Comparison of ENCODE assay signal across 9 cellular contexts in the genomic region with DNA sequence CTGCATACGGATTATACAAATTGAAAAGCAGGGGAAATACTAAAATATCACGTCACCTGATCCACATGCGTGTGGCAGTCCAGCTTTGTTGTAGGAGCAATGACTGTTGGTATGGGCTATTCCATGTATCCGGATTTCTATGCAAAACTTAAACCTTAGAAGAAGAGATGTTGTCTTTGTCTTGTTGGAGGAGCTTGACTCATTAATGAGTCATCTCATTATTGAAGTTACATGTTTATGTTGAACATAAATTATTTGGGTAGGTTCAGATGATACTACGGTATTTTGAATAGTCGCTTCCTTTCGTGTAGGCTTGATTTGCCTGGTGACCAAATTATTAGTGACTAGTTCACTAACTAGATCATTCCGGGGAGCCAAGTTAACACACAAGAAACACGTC. TPM values are rescaled to one million over a fixed set of nuclear protein-coding genes. Genes with fewer than 3 reads are reported as not detected.
A peak's percentile ranks its signal among the peaks of the same experiment; 100 is the strongest.
DNase-seq lines count a peak whose midpoint lies in the region; ATAC-seq and TF ChIP-seq lines count a peak whose summit lies in the region.
"Had no signal": no experiment of that assay in that cellular context is flagged by ENCODE, and none has a peak within 500 bp of the region (broad histone marks: within the 10 kb centered on the region; RNA-seq: fewer than 3 reads in every experiment).

No MANE protein-coding gene starts in this region.

- H2BK120ac ChIP-seq in IMR-90 (ENCODE audit: low read depth, low read length) = no peak overlapping the region

- H3K4me3 Mint-ChIP-seq in activated naive CD8-positive, alpha-beta T cell treated with anti-CD3 and anti-CD28 coated beads, Interleukin-2, amount 50 U/mL, for 24 hours = peak overlapping the region; percentile 93
- H3K4me3 Mint-ChIP-seq in naive thymus-derived CD8-positive, alpha-beta T cell = peak overlapping the region; percentile 65 to 97 (median 94)
- no peak overlapping the region for H3K4me3 Mint-ChIP-seq in osteocyte (ENCODE audit: unreplicated experiment)

- DNase-seq in Caki2 (ENCODE audit: low read depth) (peak; percentile 13), IMR-90 (peak; percentile 65), NCI-H2107 treated with DMSO at 0.1 percent for 48 hours (lab: John Stamatoyannopoulos, UW; ENCODE audit: unreplicated experiment) (no peak), GM19238 (ENCODE audit: insufficient read length, low spot score) (no peak), osteocyte (ENCODE audit: extremely low spot score, unreplicated experiment) (no peak)
- DNase-seq in activated naive CD8-positive, alpha-beta T cell treated with anti-CD3 and anti-CD28 coated beads, Interleukin-2, amount 50 U/mL, for 24 hours = no peak
- no peak for DNase-seq in naive thymus-derived CD8-positive, alpha-beta T cell
- no peak for DNase-seq in stimulated activated CD4-positive, alpha-beta T cell treated with anti-CD3 and anti-CD28 coated beads, Interleukin-2, amount 100 ng/mL, for 24 hours

- H3K36me3 ChIP-seq in IMR-90 (ENCODE audit: control insufficient read depth, insufficient read depth, low read length) = peaks cover 4% of the 10 kb centered on the region; the same call in 1 of the 2 replicates
- H3K36me3 ChIP-seq: ovary had no signal

- no peak overlapping the region for H2AK5ac ChIP-seq in IMR-90 (ENCODE audit: low read depth, low read length)

- no peak overlapping the region for H4K5ac ChIP-seq in IMR-90 (ENCODE audit: low read depth, low read length)

- in situ Hi-C loops in Caki2 (cut with HindIII; ENCODE audit: low pct_unique_long_range_greater_than_20kb, low sequenced_read_pairs) = no loop called here
- in situ Hi-C loops in IMR-90 (cut with MboI; ENCODE audit: low sequenced_read_pairs) = no loop called here

- H3K56ac ChIP-seq in IMR-90 (ENCODE audit: extremely low read depth, insufficient read depth, low read length) = no peak overlapping the region

- no peak overlapping the region for H3K27ac Mint-ChIP-seq in activated naive CD8-positive, alpha-beta T cell treated with anti-CD3 and anti-CD28 coated beads, Interleukin-2, amount 50 U/mL, for 24 hours
- H3K27ac Mint-ChIP-seq in naive thymus-derived CD8-positive, alpha-beta T cell = peak overlapping the region in 4 of 10 donors; percentile 22 to 93 (median 60)
- H3K27ac Mint-ChIP-seq in osteocyte (ENCODE audit: unreplicated experiment) = no peak overlapping the region

- H4K8ac ChIP-seq in IMR-90 (ENCODE audit: low read depth in 2 of 2, low read length in 2 of 2) = no peak overlapping the region

- no peak overlapping the region for H2BK20ac ChIP-seq in IMR-90 (ENCODE audit: low read depth, low read length)

- dilution Hi-C loops in IMR-90 (cut with HindIII; ENCODE audit: low sequenced_read_pairs, unreplicated experiment) = no loop called here

- H3K4me2 ChIP-seq in IMR-90 (ENCODE audit: low read depth, low read length) = peak overlapping the region; percentile 26; the same call in 1 of the 2 replicates

- WGBS in IMR-90 (ENCODE audit: extremely low coverage in 2 of 2, insufficient read length in 1 of 2), 2 experiments = 80% methylated on average over 2 of the region's 9 CpGs; no CpG with 5 or more reads in 1 of the 2 experiments

- no peaks in the 10 kb centered on the region for H4K20me1 ChIP-seq in IMR-90 (ENCODE audit: insufficient read depth, low read length)

- intact Hi-C loops in IMR-90 (cut with micrococcal nuclease) = loop anchor here (1.0 to 10.0 kb wide), 3 partner anchors 94 to 372 kb away; partner anchors contain the start of genes KCNC1 and SERGEF

- no peak overlapping the region for H3K4ac ChIP-seq in IMR-90 (ENCODE audit: low read depth, low read length)

- H2BK15ac ChIP-seq in IMR-90 (ENCODE audit: low read depth, low read length) = no peak overlapping the region

- CTCF ChIA-PET in IMR-90 (lab: Yijun Ruan, JAX) = interaction anchor here (0.8 to 1.8 kb wide), 7 partner anchors 8 to 400 kb away, joined by 3 to 13 read pairs (median 4); no protein-coding TSS in a partner anchor

- H3K27me3 Mint-ChIP-seq in activated naive CD8-positive, alpha-beta T cell treated with anti-CD3 and anti-CD28 coated beads, Interleukin-2, amount 50 U/mL, for 24 hours = peaks cover 11% of the 10 kb centered on the region
- peaks cover 4 to 17% (median 13%) of the 10 kb centered on the region in 5 donors for H3K27me3 Mint-ChIP-seq in naive thymus-derived CD8-positive, alpha-beta T cell
- peaks cover 9% of the 10 kb centered on the region for H3K27me3 Mint-ChIP-seq in osteocyte (ENCODE audit: unreplicated experiment)

- H3K9me3 Mint-ChIP-seq in activated naive CD8-positive, alpha-beta T cell treated with anti-CD3 and anti-CD28 coated beads, Interleukin-2, amount 50 U/mL, for 24 hours = no peaks in the 10 kb centered on the region
- H3K9me3 Mint-ChIP-seq in naive thymus-derived CD8-positive, alpha-beta T cell = no peaks in the 10 kb centered on the region
- H3K9me3 Mint-ChIP-seq in osteocyte (ENCODE audit: unreplicated experiment) = no peaks in the 10 kb centered on the region

- H4K91ac ChIP-seq in IMR-90 (ENCODE audit: insufficient read depth, low read depth, low read length) = no peak overlapping the region

- H3K23ac ChIP-seq in IMR-90 (ENCODE audit: low read depth, low read length) = no peak overlapping the region

- TF ChIP-seq CTCF in IMR-90 (conservative IDR thresholded peaks at IDR 0.05; ENCODE audit: low read depth, low read length) (no peak), osteocyte (IDR thresholded peaks at IDR 0.05) (no peak)

- no peak overlapping the region for H2AK9ac ChIP-seq in IMR-90 (replicated peaks; ENCODE audit: low read depth, low read length, poor library complexity)

- POLR2A ChIA-PET in IMR-90 (lab: Charles Lee; ENCODE audit: unreplicated experiment) = no interaction called here
- POLR2A ChIA-PET in naive thymus-derived CD8-positive, alpha-beta T cell (lab: Charles Lee) = interaction anchor here (1.0 to 1.7 kb wide), 2 partner anchors 94 to 1368 kb away, joined by 3 to 17 read pairs; partner anchors contain the start of gene SERGEF

- H3K36me3 Mint-ChIP-seq in activated naive CD8-positive, alpha-beta T cell treated with anti-CD3 and anti-CD28 coated beads, Interleukin-2, amount 50 U/mL, for 24 hours (ENCODE audit: low read depth) = peaks cover 22% of the 10 kb centered on the region
- H3K36me3 Mint-ChIP-seq in naive thymus-derived CD8-positive, alpha-beta T cell = peaks cover 0 to 17% (median 3%) of the 10 kb centered on the region in 3 donors
- H3K36me3 Mint-ChIP-seq in osteocyte (ENCODE audit: unreplicated experiment) = peaks cover 7% of the 10 kb centered on the region

- no peak for ATAC-seq in IMR-90 (ENCODE audit: low read depth)
- no peak for ATAC-seq in activated naive CD8-positive, alpha-beta T cell treated with anti-CD3 and anti-CD28 coated beads, Interleukin-2, amount 50 U/mL, for 24 hours
- ATAC-seq in naive thymus-derived CD8-positive, alpha-beta T cell = no peak

- peaks cover 4% of the 10 kb centered on the region; the same call in 1 of the 2 replicates for H3K4me1 ChIP-seq in IMR-90 (ENCODE audit: control insufficient read depth, insufficient read depth, low read length)

- peaks cover 26% of the 10 kb centered on the region for H3K4me1 Mint-ChIP-seq in activated naive CD8-positive, alpha-beta T cell treated with anti-CD3 and anti-CD28 coated beads, Interleukin-2, amount 50 U/mL, for 24 hours
- H3K4me1 Mint-ChIP-seq in naive thymus-derived CD8-positive, alpha-beta T cell = peaks cover 11 to 31% (median 18%) of the 10 kb centered on the region in 4 donors
- peaks cover 13% of the 10 kb centered on the region for H3K4me1 Mint-ChIP-seq in osteocyte (ENCODE audit: unreplicated experiment)

- no peaks in the 10 kb centered on the region; the same call in 1 of the 2 replicates for H3K9me1 ChIP-seq in IMR-90 (ENCODE audit: insufficient read depth, low read length)

- no peak overlapping the region for H3K14ac ChIP-seq in IMR-90 (replicated peaks; ENCODE audit: low read depth, low read length)

- peaks cover 20 to 22% of the 10 kb centered on the region in 2 experiments for H3K79me1 ChIP-seq in IMR-90 (ENCODE audit: low read depth in 1 of 2, low read length in 2 of 2)

- no peak for TF ChIP-seq POLR2A in IMR-90 (IDR thresholded peaks at IDR 0.05; ENCODE audit: low read depth, low read length)

- H2AFZ ChIP-seq in IMR-90 (replicated peaks; ENCODE audit: low read length, poor library complexity) = no peak overlapping the region

- H3K9me3 ChIP-seq in IMR-90 (ENCODE audit: control insufficient read depth, insufficient read depth, low read length) = no peaks in the 10 kb centered on the region
- H3K9me3 ChIP-seq: ovary had no signal

- no peak overlapping the region for H3K27ac ChIP-seq in IMR-90 (ENCODE audit: insufficient read depth, low read length)

- BruUV-seq in IMR-90 (replicated peaks; lab: Mats Ljungman, UMichigan) = no TSS peak

- no peak overlapping the region for H3K18ac ChIP-seq in IMR-90 (ENCODE audit: low read depth, low read length)

- no peak overlapping the region for H3K4me3 ChIP-seq in IMR-90 (ENCODE audit: insufficient read depth, low read depth, low read length)

- no peak for TF ChIP-seq RAD21 in IMR-90 (IDR thresholded peaks at IDR 0.05; ENCODE audit: low read length)

- H2BK5ac ChIP-seq in IMR-90 (ENCODE audit: low read depth, low read length, poor library complexity, severe bottlenecking) = no peak overlapping the region

- H3K9ac ChIP-seq in IMR-90 (ENCODE audit: low read depth, low read length) = no peak overlapping the region

- H3K27me3 ChIP-seq in IMR-90 (ENCODE audit: control insufficient read depth, insufficient read depth, low read length) = peaks cover 1% of the 10 kb centered on the region; the same call in 1 of the 2 replicates
- H3K27me3 ChIP-seq: ovary had no signal

TF ChIP-seq in IMR-90, 13 proteins besides CTCF, POLR2A, EP300 and RAD21 (continues in another document):
- TF ChIP-seq RCOR1 (IDR thresholded peaks at IDR 0.05; ENCODE audit: insufficient replicate concordance, low read length) = no peak

RNA-seq across cellular contexts. Expression of gene SAAL1, which starts 0.8 kb away (rescaled TPM):
- total RNA-seq in Caki2 (2014; rRNA removed; shearing (Covaris generic); ENCODE audit: low replicate concordance) = 14.4 and 26.3 TPM in 2 replicates
- 12.5 and 21.1 TPM in 2 replicates for total RNA-seq in IMR-90 (2012; rRNA removed)
- 12.5 and 12.8 TPM in 2 replicates for polyA plus RNA-seq in IMR-90 (2012; rRNA removed)
- polyA plus RNA-seq in IMR-90 (2012; cell fraction: cytosol; rRNA removed) = 4.0 and 6.8 TPM in 2 replicates
- polyA plus RNA-seq in IMR-90 (2012; cell fraction: nucleus; rRNA removed; ENCODE audit: low replicate concordance) = 2.2 and 10.5 TPM in 2 replicates
- total RNA-seq in naive thymus-derived CD8-positive, alpha-beta T cell = 10 to 100 TPM; 18.7 to 20.3 TPM
- 10 to 100 TPM in 2 of 3 donors, 1 to 10 TPM in 1; 8.1 to 14.4 (median 13.1) TPM for polyA plus RNA-seq in naive thymus-derived CD8-positive, alpha-beta T cell
- 14.9 and 17.6 TPM in 2 replicates for total RNA-seq in osteocyte

RNA-seq across cellular contexts. Expression of gene MRGPRX3, which starts 25.7 kb away (rescaled TPM):
- not detected in 2 replicates for total RNA-seq in Caki2 (2014; rRNA removed; shearing (Covaris generic); ENCODE audit: low replicate concordance)
- total RNA-seq in IMR-90 (2012; rRNA removed) (not detected in 2 replicates), osteocyte (not detected in 2 replicates)
- polyA plus RNA-seq in IMR-90 (2012; rRNA removed) = not detected in 2 replicates
- polyA plus RNA-seq in IMR-90 (2012; cell fraction: cytosol; rRNA removed) = 0.05 TPM in 1 of 2 replicates, not detected in the other
- polyA plus RNA-seq in IMR-90 (2012; cell fraction: nucleus; rRNA removed; ENCODE audit: low replicate concordance) = not detected in 2 replicates
- not detected for total RNA-seq in naive thymus-derived CD8-positive, alpha-beta T cell
- polyA plus RNA-seq in naive thymus-derived CD8-positive, alpha-beta T cell = not detected
- polyA plus RNA-seq: ovary had no signal

Comparison
In these comparisons a context has a peak if more than half of its experiments do, and no peak if none do; other contexts are left out.
1. DNase-seq: peak in Caki2 (single experiment) and IMR-90 (single experiment); none in activated naive CD8-positive, alpha-beta T cell treated with anti-CD3 and anti-CD28 coated beads, Interleukin-2, amount 50 U/mL, for 24 hours (single experiment), naive thymus-derived CD8-positive, alpha-beta T cell (0 of 10), NCI-H2107 treated with DMSO at 0.1 percent for 48 hours (single experiment), GM19238 (single experiment), stimulated activated CD4-positive, alpha-beta T cell treated with anti-CD3 and anti-CD28 coated beads, Interleukin-2, amount 100 ng/mL, for 24 hours (0 of 2) and osteocyte (single experiment).